ENCODE assay signal across 2 cellular contexts in the genomic region with DNA sequence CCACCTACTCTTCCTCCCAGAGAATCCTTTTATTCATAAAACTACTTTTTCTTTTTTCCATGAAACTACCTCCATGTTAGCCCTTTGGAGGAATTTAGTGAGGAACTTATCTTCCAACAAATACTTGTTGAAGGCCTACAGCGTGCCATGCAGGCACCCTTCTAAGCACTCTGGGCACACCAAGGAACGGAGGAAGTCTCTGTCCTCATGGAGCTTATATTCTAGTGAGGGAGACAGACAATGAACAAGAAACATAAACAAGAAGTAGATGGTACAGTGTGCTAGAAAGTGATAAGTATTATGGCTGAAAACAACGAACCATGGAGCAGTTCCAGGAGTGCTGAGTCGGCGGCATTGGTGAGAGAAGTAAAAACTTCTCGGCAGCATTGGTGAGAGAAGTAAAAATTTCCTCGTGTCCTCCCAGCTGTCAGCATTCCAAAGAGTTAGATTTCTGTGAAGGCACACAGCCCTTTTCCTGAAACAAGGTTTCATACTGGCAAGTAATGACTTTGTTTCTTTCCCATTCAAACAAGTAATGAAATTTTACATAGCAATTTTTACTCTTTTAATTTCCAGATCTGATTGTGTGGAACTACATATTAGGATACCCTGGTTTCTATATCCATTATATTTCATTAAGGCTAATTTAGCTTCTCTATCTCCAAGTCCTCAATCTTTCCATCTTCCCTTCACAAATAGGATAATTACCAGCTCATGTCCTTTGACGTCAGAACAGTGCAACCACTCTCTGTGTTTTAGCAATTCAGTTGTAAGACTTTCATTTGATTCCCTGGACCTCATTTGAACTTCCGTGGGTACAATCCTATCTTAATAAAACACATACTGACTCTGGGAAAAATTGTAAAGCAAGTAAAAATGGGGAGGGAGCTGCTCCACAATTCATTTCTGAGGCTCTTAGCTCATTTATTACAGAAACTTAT.
TF ChIP-seq lines count a peak whose summit lies in the region.

No MANE protein-coding gene starts in this region.

TF ChIP-seq in SK-N-SH, 30 proteins besides CTCF, POLR2A, EP300 and RAD21:
- TF ChIP-seq RXRA (IDR thresholded peaks at IDR 0.05; ENCODE audit: borderline replicate concordance, low read depth), result no peak
- TF ChIP-seq POLR2AphosphoS5 (IDR thresholded peaks at IDR 0.05; ENCODE audit: low read depth, low read length), result no peak
- no peak for TF ChIP-seq FOXM1 (IDR thresholded peaks at IDR 0.05; ENCODE audit: low read depth)
- TF ChIP-seq, protein P1, sequence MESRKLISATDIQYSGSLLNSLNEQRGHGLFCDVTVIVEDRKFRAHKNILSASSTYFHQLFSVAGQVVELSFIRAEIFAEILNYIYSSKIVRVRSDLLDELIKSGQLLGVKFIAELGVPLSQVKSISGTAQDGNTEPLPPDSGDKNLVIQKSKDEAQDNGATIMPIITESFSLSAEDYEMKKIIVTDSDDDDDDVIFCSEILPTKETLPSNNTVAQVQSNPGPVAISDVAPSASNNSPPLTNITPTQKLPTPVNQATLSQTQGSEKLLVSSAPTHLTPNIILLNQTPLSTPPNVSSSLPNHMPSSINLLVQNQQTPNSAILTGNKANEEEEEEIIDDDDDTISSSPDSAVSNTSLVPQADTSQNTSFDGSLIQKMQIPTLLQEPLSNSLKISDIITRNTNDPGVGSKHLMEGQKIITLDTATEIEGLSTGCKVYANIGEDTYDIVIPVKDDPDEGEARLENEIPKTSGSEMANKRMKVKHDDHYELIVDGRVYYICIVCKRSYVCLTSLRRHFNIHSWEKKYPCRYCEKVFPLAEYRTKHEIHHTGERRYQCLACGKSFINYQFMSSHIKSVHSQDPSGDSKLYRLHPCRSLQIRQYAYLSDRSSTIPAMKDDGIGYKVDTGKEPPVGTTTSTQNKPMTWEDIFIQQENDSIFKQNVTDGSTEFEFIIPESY (IDR thresholded peaks at IDR 0.05; ENCODE audit: borderline replicate concordance, low read depth), result no peak
- TF ChIP-seq, protein P2, sequence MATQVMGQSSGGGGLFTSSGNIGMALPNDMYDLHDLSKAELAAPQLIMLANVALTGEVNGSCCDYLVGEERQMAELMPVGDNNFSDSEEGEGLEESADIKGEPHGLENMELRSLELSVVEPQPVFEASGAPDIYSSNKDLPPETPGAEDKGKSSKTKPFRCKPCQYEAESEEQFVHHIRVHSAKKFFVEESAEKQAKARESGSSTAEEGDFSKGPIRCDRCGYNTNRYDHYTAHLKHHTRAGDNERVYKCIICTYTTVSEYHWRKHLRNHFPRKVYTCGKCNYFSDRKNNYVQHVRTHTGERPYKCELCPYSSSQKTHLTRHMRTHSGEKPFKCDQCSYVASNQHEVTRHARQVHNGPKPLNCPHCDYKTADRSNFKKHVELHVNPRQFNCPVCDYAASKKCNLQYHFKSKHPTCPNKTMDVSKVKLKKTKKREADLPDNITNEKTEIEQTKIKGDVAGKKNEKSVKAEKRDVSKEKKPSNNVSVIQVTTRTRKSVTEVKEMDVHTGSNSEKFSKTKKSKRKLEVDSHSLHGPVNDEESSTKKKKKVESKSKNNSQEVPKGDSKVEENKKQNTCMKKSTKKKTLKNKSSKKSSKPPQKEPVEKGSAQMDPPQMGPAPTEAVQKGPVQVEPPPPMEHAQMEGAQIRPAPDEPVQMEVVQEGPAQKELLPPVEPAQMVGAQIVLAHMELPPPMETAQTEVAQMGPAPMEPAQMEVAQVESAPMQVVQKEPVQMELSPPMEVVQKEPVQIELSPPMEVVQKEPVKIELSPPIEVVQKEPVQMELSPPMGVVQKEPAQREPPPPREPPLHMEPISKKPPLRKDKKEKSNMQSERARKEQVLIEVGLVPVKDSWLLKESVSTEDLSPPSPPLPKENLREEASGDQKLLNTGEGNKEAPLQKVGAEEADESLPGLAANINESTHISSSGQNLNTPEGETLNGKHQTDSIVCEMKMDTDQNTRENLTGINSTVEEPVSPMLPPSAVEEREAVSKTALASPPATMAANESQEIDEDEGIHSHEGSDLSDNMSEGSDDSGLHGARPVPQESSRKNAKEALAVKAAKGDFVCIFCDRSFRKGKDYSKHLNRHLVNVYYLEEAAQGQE (IDR thresholded peaks at IDR 0.05; ENCODE audit: low read depth, low read length), result no peak
- TF ChIP-seq, protein P3, sequence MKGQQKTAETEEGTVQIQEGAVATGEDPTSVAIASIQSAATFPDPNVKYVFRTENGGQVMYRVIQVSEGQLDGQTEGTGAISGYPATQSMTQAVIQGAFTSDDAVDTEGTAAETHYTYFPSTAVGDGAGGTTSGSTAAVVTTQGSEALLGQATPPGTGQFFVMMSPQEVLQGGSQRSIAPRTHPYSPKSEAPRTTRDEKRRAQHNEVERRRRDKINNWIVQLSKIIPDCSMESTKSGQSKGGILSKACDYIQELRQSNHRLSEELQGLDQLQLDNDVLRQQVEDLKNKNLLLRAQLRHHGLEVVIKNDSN (IDR thresholded peaks at IDR 0.05; ENCODE audit: borderline replicate concordance, low read depth), result no peak
- no peak for TF ChIP-seq YY1 (IDR thresholded peaks at IDR 0.05; ENCODE audit: low read depth)
- no peak for TF ChIP-seq NFIC (IDR thresholded peaks at IDR 0.05; ENCODE audit: borderline replicate concordance)
- TF ChIP-seq, protein P4, sequence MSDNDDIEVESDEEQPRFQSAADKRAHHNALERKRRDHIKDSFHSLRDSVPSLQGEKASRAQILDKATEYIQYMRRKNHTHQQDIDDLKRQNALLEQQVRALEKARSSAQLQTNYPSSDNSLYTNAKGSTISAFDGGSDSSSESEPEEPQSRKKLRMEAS (IDR thresholded peaks at IDR 0.05; ENCODE audit: low read depth), result no peak
- TF ChIP-seq TAF1 (IDR thresholded peaks at IDR 0.05; ENCODE audit: borderline replicate concordance, low read depth, low read length), result no peak
- TF ChIP-seq FOSL2 (IDR thresholded peaks at IDR 0.05; ENCODE audit: borderline replicate concordance, low read depth), result no peak

TF ChIP-seq in H1, 55 proteins besides CTCF, POLR2A, EP300 and RAD21:
- TF ChIP-seq, protein P5, sequence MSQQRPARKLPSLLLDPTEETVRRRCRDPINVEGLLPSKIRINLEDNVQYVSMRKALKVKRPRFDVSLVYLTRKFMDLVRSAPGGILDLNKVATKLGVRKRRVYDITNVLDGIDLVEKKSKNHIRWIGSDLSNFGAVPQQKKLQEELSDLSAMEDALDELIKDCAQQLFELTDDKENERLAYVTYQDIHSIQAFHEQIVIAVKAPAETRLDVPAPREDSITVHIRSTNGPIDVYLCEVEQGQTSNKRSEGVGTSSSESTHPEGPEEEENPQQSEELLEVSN (IDR thresholded peaks at IDR 0.05), result no peak
- TF ChIP-seq SP1 (IDR thresholded peaks at IDR 0.05; ENCODE audit: low read depth, low read length), result no peak
- TF ChIP-seq TEAD4 (IDR thresholded peaks at IDR 0.05; ENCODE audit: low read depth, low read length), result no peak
- TF ChIP-seq MAFK (IDR thresholded peaks at IDR 0.05; ENCODE audit: low read depth, low read length), result peak; percentile 82
